8 cellular contexts compared by ENCODE assay signal in the genomic region with DNA sequence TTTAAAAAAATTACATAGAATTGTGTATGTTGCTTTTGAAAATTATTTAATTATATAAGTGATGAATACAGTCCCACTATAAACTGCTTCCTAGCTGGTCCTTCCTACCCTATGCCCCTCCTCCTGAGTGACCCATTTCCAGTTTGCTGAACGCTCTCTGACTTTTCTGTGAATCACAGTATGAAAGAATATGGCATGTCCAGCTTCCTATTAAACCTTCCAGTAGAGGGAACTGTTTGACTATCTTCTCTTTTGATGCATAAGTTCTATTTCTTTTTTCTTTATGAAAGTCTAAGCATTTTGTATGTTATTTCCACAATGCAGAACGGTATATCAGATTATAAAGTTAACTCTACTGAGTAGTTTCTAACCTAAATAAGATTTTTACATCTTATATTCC. TPM values are rescaled to one million over a fixed set of nuclear protein-coding genes. Genes with fewer than 3 reads are reported as not detected.
DNase-seq lines count a peak whose midpoint lies in the region; ATAC-seq, FAIRE-seq and TF ChIP-seq lines count a peak whose summit lies in the region.

No MANE protein-coding gene starts in this region.

- H3K27me3 ChIP-seq in GM12878 (replicated peaks in 1 of 2; ENCODE audit: control insufficient read depth in 2 of 2, insufficient read depth in 2 of 2, low read length in 1 of 2) (no peaks in the 10 kb centered on the region), kidney epithelial cell (ENCODE audit: control insufficient read depth, insufficient read depth, low read length) (no peaks in the 10 kb centered on the region)

- RAD21 ChIA-PET in GM12878 (lab: Charles Lee; ENCODE audit: unreplicated experiment), result interaction anchor here (0.8 to 5.0 kb wide), 7 partner anchors 19 to 415 kb away, joined by 3 to 17 read pairs (median 6); no protein-coding TSS in a partner anchor

- in situ Hi-C loops in GM12878 (cut with MboI), result no loop called here

- no TSS peak for BruUV-seq in GM12878 (replicated peaks; lab: Mats Ljungman, UMichigan)

- no peak overlapping the region for H3K27ac Mint-ChIP-seq in activated T-helper 2 cell treated with anti-CD3 and anti-CD28 coated beads, Interferon-gamma antibody, Interleukin-2, Interleukin-4, amounts not matched to agents 10 μg/mL and 5 μg/mL and 100 μg/mL, durations not matched to agents 14 hours and 24 hours and 36 hours

- ATAC-seq in GM12878 (peak; percentile 77), HG03025 (IDR thresholded peaks at IDR 0.05; ENCODE audit: low FRiP score, unreplicated experiment) (no peak)

- no peak overlapping the region for H3K9ac ChIP-seq in GM12878 (ENCODE audit: control insufficient read depth, insufficient read depth, low read length)

- DNase-seq in A172 (ENCODE audit: low spot score), result peak; percentile 77
- DNase-seq in GM12864 (ENCODE audit: low read depth), result peak; percentile 27
- peak; percentile 68 for DNase-seq in NCI-H2171 treated with DMSO at 0.1 percent for 48 hours (lab: John Stamatoyannopoulos, UW)
- DNase-seq in GM12878 (ENCODE audit: low read depth, low spot score), result no peak
- peak; percentile 31 for DNase-seq in kidney epithelial cell (ENCODE audit: low read depth)
- DNase-seq in urothelium cell line (ENCODE audit: low spot score), result peak; percentile 82
- no peak for DNase-seq in activated T-helper 2 cell treated with anti-CD3 and anti-CD28 coated beads, Interferon-gamma antibody, Interleukin-2, Interleukin-4, amounts not matched to agents 10 μg/mL and 5 μg/mL and 100 μg/mL, durations not matched to agents 14 hours and 24 hours and 36 hours (ENCODE audit: low spot score)

- no peak overlapping the region for H3K4me3 Mint-ChIP-seq in activated T-helper 2 cell treated with anti-CD3 and anti-CD28 coated beads, Interferon-gamma antibody, Interleukin-2, Interleukin-4, amounts not matched to agents 10 μg/mL and 5 μg/mL and 100 μg/mL, durations not matched to agents 14 hours and 24 hours and 36 hours (ENCODE audit: low read depth)

- H2AFZ ChIP-seq in GM12878 (ENCODE audit: control insufficient read depth, low read depth, low read length), result no peak overlapping the region

- H3K36me3 ChIP-seq in GM12878 (ENCODE audit: control insufficient read depth in 2 of 2, insufficient read depth in 2 of 2, low read length in 1 of 2) (no peaks in the 10 kb centered on the region), kidney epithelial cell (ENCODE audit: control insufficient read depth, insufficient read depth, low read length) (no peaks in the 10 kb centered on the region)

- POLR2A ChIA-PET in GM12878 (lab: Charles Lee), result interaction anchor here (1.3 kb wide), 1 partner anchor 147 kb away, joined by 4 read pairs; no protein-coding TSS in a partner anchor

- no peaks in the 10 kb centered on the region for H3K79me2 ChIP-seq in GM12878 (ENCODE audit: control insufficient read depth, insufficient read depth, low read length)

- no peaks in the 10 kb centered on the region for H3K4me1 ChIP-seq in GM12878 (ENCODE audit: control insufficient read depth, insufficient read depth, low read length)

- peak; percentile 70 for FAIRE-seq in GM12878 (lab: Jason Lieb, UNC)
- peak; percentile 84 for FAIRE-seq in urothelium cell line (lab: Jason Lieb, UNC)

- H3K4me3 ChIP-seq in GM12864 (ENCODE audit: low read depth, low read length) (no peak overlapping the region), GM12878 (no peak overlapping the region), kidney epithelial cell (ENCODE audit: low read depth, low read length) (no peak overlapping the region)

- no peak for TF ChIP-seq EP300 in GM12878 (IDR thresholded peaks at IDR 0.05; ENCODE audit: borderline replicate concordance in 1 of 2, control insufficient read depth in 1 of 2, low read depth in 2 of 2, low read length in 2 of 2)

- WGBS in GM12878 (ENCODE audit: insufficient coverage, insufficient replicate concordance, low lambda C conversion rate, missing lambda C conversion rate), result 0% methylated on average over 2 of the region's 2 CpGs

- TF ChIP-seq POLR2A in GM12878 (IDR thresholded peaks at IDR 0.05; ENCODE audit: low read depth, low read length), result no peak

- TF ChIP-seq RAD21 in GM12878 (IDR thresholded peaks at IDR 0.05; ENCODE audit: insufficient read depth, low read depth, low read length), result peak; percentile 87

- H3K4me1 Mint-ChIP-seq in activated T-helper 2 cell treated with anti-CD3 and anti-CD28 coated beads, Interferon-gamma antibody, Interleukin-2, Interleukin-4, amounts not matched to agents 10 μg/mL and 5 μg/mL and 100 μg/mL, durations not matched to agents 14 hours and 24 hours and 36 hours (ENCODE audit: low read depth), result peaks cover 12% of the 10 kb centered on the region

- H3K27ac ChIP-seq in GM12878 (ENCODE audit: control insufficient read depth, insufficient read depth), result no peak overlapping the region

- H3K36me3 Mint-ChIP-seq in activated T-helper 2 cell treated with anti-CD3 and anti-CD28 coated beads, Interferon-gamma antibody, Interleukin-2, Interleukin-4, amounts not matched to agents 10 μg/mL and 5 μg/mL and 100 μg/mL, durations not matched to agents 14 hours and 24 hours and 36 hours (ENCODE audit: low read depth), result no peaks in the 10 kb centered on the region

- H3K4me2 ChIP-seq in GM12878 (ENCODE audit: control insufficient read depth, insufficient read depth), result no peak overlapping the region

- no peaks in the 10 kb centered on the region for H3K9me3 Mint-ChIP-seq in activated T-helper 2 cell treated with anti-CD3 and anti-CD28 coated beads, Interferon-gamma antibody, Interleukin-2, Interleukin-4, amounts not matched to agents 10 μg/mL and 5 μg/mL and 100 μg/mL, durations not matched to agents 14 hours and 24 hours and 36 hours

- H4K20me1 ChIP-seq in GM12878 (ENCODE audit: control insufficient read depth, insufficient read depth), result no peaks in the 10 kb centered on the region

- H3K27me3 Mint-ChIP-seq in activated T-helper 2 cell treated with anti-CD3 and anti-CD28 coated beads, Interferon-gamma antibody, Interleukin-2, Interleukin-4, amounts not matched to agents 10 μg/mL and 5 μg/mL and 100 μg/mL, durations not matched to agents 14 hours and 24 hours and 36 hours (ENCODE audit: low read depth), result no peaks in the 10 kb centered on the region

- CTCF ChIA-PET in GM12878 (lab: Yijun Ruan, JAX), result interaction anchor here (0.6 to 7.3 kb wide), 20 partner anchors 9 to 415 kb away, joined by 3 to 80 read pairs (median 4); a partner anchor contains a TSS

- intact Hi-C loops in GM12878 (cut with micrococcal nuclease; ENCODE audit: unreplicated experiment), result loop anchor here (1.0 to 5.0 kb wide), 3 partner anchors 151 to 413 kb away; no protein-coding TSS in a partner anchor
- intact Hi-C loops in activated T-helper 2 cell treated with anti-CD3 and anti-CD28 coated beads, Interferon-gamma antibody, Interleukin-2, Interleukin-4, amounts not matched to agents 10 μg/mL and 5 μg/mL and 100 μg/mL, durations not matched to agents 14 hours and 24 hours and 36 hours (cut with micrococcal nuclease), result loop anchor here (1.0 kb wide), 2 partner anchors 149 to 190 kb away; no protein-coding TSS in a partner anchor

- peak; percentile 25 for TF ChIP-seq CTCF in GM12864 (IDR thresholded peaks at IDR 0.05; ENCODE audit: low read depth, low read length, missing control alignments)
- peak; percentile 25 to 62 (median 53); a peak in 5 of 6 replicates for TF ChIP-seq CTCF in GM12878 (IDR thresholded peaks at IDR 0.05 in 2 of 3, conservative IDR thresholded peaks at IDR 0.05 in 1 of 3; ENCODE audit: control insufficient read depth in 2 of 3, extremely low read depth in 1 of 3, insufficient read depth in 1 of 3, low read depth in 3 of 3, low read length in 3 of 3)
- TF ChIP-seq CTCF in kidney epithelial cell (IDR thresholded peaks at IDR 0.05; ENCODE audit: insufficient read depth, low read length, poor library complexity, severe bottlenecking), result peak; percentile 50

- SMC1A ChIA-PET in GM12878 (lab: Charles Lee; ENCODE audit: uncharacterized antibody, unreplicated experiment), result interaction anchor here (0.9 to 5.5 kb wide), 13 partner anchors 8 to 415 kb away, joined by 3 to 46 read pairs (median 5); a partner anchor contains a TSS

- no peaks in the 10 kb centered on the region for H3K9me3 ChIP-seq in GM12878 (replicated peaks; ENCODE audit: control insufficient read depth, insufficient read depth, low read length)

RNA-seq across cellular contexts. Expression of a gene that starts 41.3 kb away (rescaled TPM):
- total RNA-seq in A172 (2014; rRNA removed; shearing (Covaris generic)), result 139 and 142 TPM in 2 replicates
- 24.6 and 24.8 TPM in 2 replicates for total RNA-seq in GM12878 (2013; cell fraction: nucleolus; rRNA removed)
- total RNA-seq in GM12878 (2014; rRNA removed) (117 and 134 TPM in 2 replicates), GM12878 (2014; rRNA removed; fragmentation: Illumina TruSeq; extraction: Trizol) (111 and 116 TPM in 2 replicates), GM12878 (2021) (87.0 and 88.5 TPM in 2 replicates), kidney epithelial cell (80.6 and 82.2 TPM in 2 replicates)
- 53.3 TPM for polyA plus RNA-seq in GM12878 (2011; ENCODE audit: low read depth)
- polyA plus RNA-seq in GM12878 (2011; rRNA removed) (93.4 and 102 TPM in 2 replicates), GM12878 (2014; fragmentation: Illumina TruSeq; extraction: Trizol) (116 and 119 TPM in 2 replicates), GM12878 (2014; fragmentation: Nextera tagmentation; extraction: Ambion mirVana) (100 to 1,000 TPM; 168 to 268 TPM), GM12878 (2014; rRNA removed) (81.5 and 97.4 TPM in 2 replicates), GM12878 (2016; fragmentation: Nextera tagmentation; extraction: Ambion mirVana) (100 to 1,000 TPM; 156 to 174 TPM)
- 62.4 and 64.0 TPM in 2 replicates for polyA plus RNA-seq in GM12878 (2011; cell fraction: cytosol; rRNA removed)
- 34.3 and 37.0 TPM in 2 replicates for polyA plus RNA-seq in GM12878 (2011; cell fraction: nucleus; rRNA removed)
- polyA plus RNA-seq in GM12878 (2012), result 74.9 and 88.9 TPM in 2 replicates
- polyA minus RNA-seq in GM12878 (2011; rRNA and poly(A)+ RNA removed), result 54.7 and 59.0 TPM in 2 replicates
- 29.1 and 29.4 TPM in 2 replicates for polyA minus RNA-seq in GM12878 (2011; cell fraction: cytosol; rRNA and poly(A)+ RNA removed)
- polyA minus RNA-seq in GM12878 (2011; cell fraction: nucleus; rRNA and poly(A)+ RNA removed), result 8.1 and 11.1 TPM in 2 replicates
- 105 and 107 TPM in 2 replicates for total RNA-seq in activated T-helper 2 cell treated with anti-CD3 and anti-CD28 coated beads, Interferon-gamma antibody, Interleukin-2, Interleukin-4, amounts not matched to agents 10 μg/mL and 5 μg/mL and 100 μg/mL, durations not matched to agents 14 hours and 24 hours and 36 hours

RNA-seq across cellular contexts. Expression of a gene that starts 41.6 kb away (rescaled TPM):
- 27.4 and 31.3 TPM in 2 replicates for total RNA-seq in A172 (2014; rRNA removed; shearing (Covaris generic))
- total RNA-seq in GM12878 (2013; cell fraction: nucleolus; rRNA removed), result 19.7 and 21.1 TPM in 2 replicates
- total RNA-seq in GM12878 (2014; rRNA removed), result 13.9 and 14.1 TPM in 2 replicates
- total RNA-seq in GM12878 (2014; rRNA removed; fragmentation: Illumina TruSeq; extraction: Trizol), result 13.2 and 13.7 TPM in 2 replicates
- total RNA-seq in GM12878 (2021), result 10.1 and 11.9 TPM in 2 replicates
- polyA plus RNA-seq in GM12878 (2011; ENCODE audit: low read depth), result 3.6 TPM
- polyA plus RNA-seq in GM12878 (2011; rRNA removed), result 13.7 and 21.5 TPM in 2 replicates
- polyA plus RNA-seq in GM12878 (2011; cell fraction: cytosol; rRNA removed), result 7.6 and 8.5 TPM in 2 replicates
- 9.5 and 12.3 TPM in 2 replicates for polyA plus RNA-seq in GM12878 (2011; cell fraction: nucleus; rRNA removed)
- 5.2 and 5.4 TPM in 2 replicates for polyA plus RNA-seq in GM12878 (2012)
- polyA plus RNA-seq in GM12878 (2014; fragmentation: Illumina TruSeq; extraction: Trizol), result 10.7 and 13.5 TPM in 2 replicates
- polyA plus RNA-seq in GM12878 (2014; fragmentation: Nextera tagmentation; extraction: Ambion mirVana), result 1 to 10 TPM; 3.9 to 4.7 TPM
- polyA plus RNA-seq in GM12878 (2014; rRNA removed), result 13.8 and 14.7 TPM in 2 replicates
- 10 to 100 TPM; 12.8 to 14.9 TPM for polyA plus RNA-seq in GM12878 (2016; fragmentation: Nextera tagmentation; extraction: Ambion mirVana)
- 20.1 and 25.6 TPM in 2 replicates for polyA minus RNA-seq in GM12878 (2011; rRNA and poly(A)+ RNA removed)
- 5.9 and 6.3 TPM in 2 replicates for polyA minus RNA-seq in GM12878 (2011; cell fraction: cytosol; rRNA and poly(A)+ RNA removed)
- polyA minus RNA-seq in GM12878 (2011; cell fraction: nucleus; rRNA and poly(A)+ RNA removed), result 8.6 and 10.4 TPM in 2 replicates
- total RNA-seq in kidney epithelial cell, result 3.7 and 7.6 TPM in 2 replicates
- total RNA-seq in activated T-helper 2 cell treated with anti-CD3 and anti-CD28 coated beads, Interferon-gamma antibody, Interleukin-2, Interleukin-4, amounts not matched to agents 10 μg/mL and 5 μg/mL and 100 μg/mL, durations not matched to agents 14 hours and 24 hours and 36 hours, result 14.5 and 17.6 TPM in 2 replicates

Comparison
In these comparisons a context has a peak if more than half of its experiments do, and no peak if none do; other contexts are left out.
1. DNase-seq: peak in A172 (single experiment), GM12864 (single experiment), NCI-H2171 treated with DMSO at 0.1 percent for 48 hours (single experiment), kidney epithelial cell (single experiment) and urothelium cell line (single experiment); none in GM12878 (single experiment) and activated T-helper 2 cell treated with anti-CD3 and anti-CD28 coated beads, Interferon-gamma antibody, Interleukin-2, Interleukin-4, amounts not matched to agents 10 μg/mL and 5 μg/mL and 100 μg/mL, durations not matched to agents 14 hours and 24 hours and 36 hours (single experiment).
2. Peak in every context shown above with its lines, with median percentiles within 50 percentile points of each other: CTCF ChIP-seq.